In genomic region chr5:141564216-141564692, GRCh38 we compare ENCODE assay signal across 8 cellular contexts. TPM values are rescaled to one million over a fixed set of nuclear protein-coding genes. Genes with fewer than 3 reads are reported as not detected.
DNase-seq lines count a peak whose midpoint lies in the region; ATAC-seq and TF ChIP-seq lines count a peak whose summit lies in the region.

No MANE protein-coding gene starts in this region.

- peak overlapping the region in 9 of 10 donors; percentile 39 to 78 (median 62) for H3K27ac ChIP-seq in heart right ventricle

- peak; percentile 56; the same call in 1 of the 2 replicates for TF ChIP-seq CTCF in GM12875 (IDR thresholded peaks at IDR 0.05; ENCODE audit: borderline replicate concordance, insufficient read depth, low read depth, low read length)
- TF ChIP-seq CTCF in heart right ventricle (IDR thresholded peaks at IDR 0.05) = peak; percentile 89 to 99 (median 94)

- H3K27ac Mint-ChIP-seq in activated naive CD8-positive, alpha-beta T cell treated with anti-CD3 and anti-CD28 coated beads for 36 hours = peak overlapping the region; percentile 84

- H3K4me3 ChIP-seq in GM12875 (ENCODE audit: low read depth, low read length) (no peak overlapping the region), heart right ventricle (no peak overlapping the region)

- H3K9me3 ChIP-seq in heart right ventricle = no peaks in the 10 kb centered on the region

- no peak overlapping the region for H3K4me3 Mint-ChIP-seq in activated naive CD8-positive, alpha-beta T cell treated with anti-CD3 and anti-CD28 coated beads for 36 hours

- H3K36me3 ChIP-seq in heart right ventricle = peaks cover 0 to 75% (median 9%) of the 10 kb centered on the region in 9 donors

- H3K36me3 Mint-ChIP-seq in activated naive CD8-positive, alpha-beta T cell treated with anti-CD3 and anti-CD28 coated beads for 36 hours = peaks cover 54% of the 10 kb centered on the region

- H3K27me3 Mint-ChIP-seq in activated naive CD8-positive, alpha-beta T cell treated with anti-CD3 and anti-CD28 coated beads for 36 hours = no peaks in the 10 kb centered on the region

- H3K4me1 Mint-ChIP-seq in activated naive CD8-positive, alpha-beta T cell treated with anti-CD3 and anti-CD28 coated beads for 36 hours = peaks cover 22% of the 10 kb centered on the region

- DNase-seq in NCI-H1092 (lab: John Stamatoyannopoulos, UW) (peak; percentile 76), heart right ventricle (peak in 1 of 2 donors; percentile 86), pulmonary artery endothelial cell (ENCODE audit: low read depth, low spot score) (peak; percentile 88), posterior vena cava (ENCODE audit: low spot score) (no peak)
- DNase-seq in activated naive CD8-positive, alpha-beta T cell treated with anti-CD3 and anti-CD28 coated beads for 36 hours = peak; percentile 46

- no peaks in the 10 kb centered on the region for H3K9me3 Mint-ChIP-seq in activated naive CD8-positive, alpha-beta T cell treated with anti-CD3 and anti-CD28 coated beads for 36 hours

- ATAC-seq in HG02759 (IDR thresholded peaks at IDR 0.05; ENCODE audit: unreplicated experiment) (peak; percentile 91), SK-N-SH treated with all-trans-retinoic acid at 6 μM for 48 hours (peak; percentile 79), heart right ventricle (peak; percentile 39 to 69 (median 57))

- peaks cover 4 to 51% (median 30%) of the 10 kb centered on the region in 9 donors for H3K4me1 ChIP-seq in heart right ventricle

- WGBS in heart right ventricle, 2 donors = 11 to 19% methylated on average over 5 of the region's 5 CpGs

- intact Hi-C loops in heart right ventricle (cut with DNase I) (loop anchor here (1.0 to 10.0 kb wide), 22 partner anchors 37 to 479 kb away; partner anchors contain the start of genes PCDHB15 (in 5 of the 10), PCDHGA3 (in 4 of the 10), PCDHB13 (in 3 of the 10) and PCDHB16 (in 3 of the 10)), posterior vena cava (cut with DNase I) (loop anchor here (10.0 kb wide), 2 partner anchors 149 to 239 kb away; partner anchors contain the start of genes PCDHGA10 (in 1 of the 2), PCDHGB7 (in 1 of the 2) and TAF7 (in 1 of the 2))

- H3K27me3 ChIP-seq in heart right ventricle = no peaks in the 10 kb centered on the region

TF ChIP-seq in SK-N-SH treated with all-trans-retinoic acid at 6 μM for 48 hours, 23 proteins besides CTCF, POLR2A, EP300 and RAD21:
- TF ChIP-seq ZNF8 (CRISPR knock-in tag; IDR thresholded peaks at IDR 0.05) (no peak), POU6F1 (CRISPR knock-in tag; IDR thresholded peaks at IDR 0.05; ENCODE audit: borderline replicate concordance, low read depth) (no peak), CSRNP3 (CRISPR knock-in tag; IDR thresholded peaks at IDR 0.05) (no peak), TOX (CRISPR knock-in tag; IDR thresholded peaks at IDR 0.05; ENCODE audit: borderline replicate concordance) (no peak), ZNF565 (CRISPR knock-in tag; conservative IDR thresholded peaks at IDR 0.05; ENCODE audit: low read depth) (no peak), ARNTL (CRISPR knock-in tag; IDR thresholded peaks at IDR 0.05; ENCODE audit: borderline replicate concordance, low read depth) (no peak), PATZ1 (CRISPR knock-in tag; IDR thresholded peaks at IDR 0.05; ENCODE audit: borderline replicate concordance) (no peak), CSDC2 (CRISPR knock-in tag; IDR thresholded peaks at IDR 0.05) (no peak), RARB (CRISPR knock-in tag; IDR thresholded peaks at IDR 0.05) (no peak), ZFP30 (CRISPR knock-in tag; IDR thresholded peaks at IDR 0.05) (no peak), SNAI2 (CRISPR knock-in tag; IDR thresholded peaks at IDR 0.05) (no peak), ISL1 (CRISPR knock-in tag; IDR thresholded peaks at IDR 0.05) (no peak), GLIS3 (CRISPR knock-in tag; IDR thresholded peaks at IDR 0.05) (no peak), TCF4 (CRISPR knock-in tag; IDR thresholded peaks at IDR 0.05; ENCODE audit: borderline replicate concordance) (no peak), PPARA (CRISPR knock-in tag; IDR thresholded peaks at IDR 0.05; ENCODE audit: borderline replicate concordance) (no peak)
TF ChIP-seq in SK-N-SH treated with all-trans-retinoic acid at 6 μM for 48 hours: peak in this region for 0.

RNA-seq across cellular contexts. Expression of gene DIAPH1, which starts 54.5 kb away (rescaled TPM):
- total RNA-seq in activated naive CD8-positive, alpha-beta T cell treated with anti-CD3 and anti-CD28 coated beads for 36 hours = 100 to 1,000 TPM; 214 to 220 TPM
- total RNA-seq in heart right ventricle (10 to 100 TPM; 27.3 to 93.2 (median 46.9) TPM), pulmonary artery endothelial cell (42.7 and 52.6 TPM in 2 replicates), posterior vena cava (10 to 100 TPM; 52.3 to 83.8 TPM)
- 10 to 100 TPM; 28.4 to 48.6 TPM for polyA plus RNA-seq in heart right ventricle
